ENCODE assay signal across 20 cellular contexts in genomic region chr12:52444647-52445595, GRCh38. TPM values are rescaled to one million over a fixed set of nuclear protein-coding genes. Genes with fewer than 3 reads are reported as not detected.
DNase-seq lines count a peak whose midpoint lies in the region; ATAC-seq and TF ChIP-seq lines count a peak whose summit lies in the region.
"Had no signal": no experiment of that assay in that cellular context is flagged by ENCODE, and none has a peak within 500 bp of the region (broad histone marks: within the 10 kb centered on the region; RNA-seq: fewer than 3 reads in every experiment).

No MANE protein-coding gene starts in this region.

- peaks cover 29% of the 10 kb centered on the region for H3K4me1 Mint-ChIP-seq in MCF 10A (ENCODE audit: insufficient read depth, unreplicated experiment)
- H3K4me1 Mint-ChIP-seq in chondrocyte (ENCODE audit: low read depth) = peaks cover 23% of the 10 kb centered on the region
- H3K4me1 Mint-ChIP-seq: CD8-positive, alpha-beta memory T cell had no signal

- CTCF ChIA-PET in MCF 10A (lab: Yijun Ruan, JAX) (no interaction called here), mammary epithelial cell (lab: Charles Lee; ENCODE audit: low non-redundant PET) (no interaction called here)

- POLR2A ChIA-PET in MCF 10A (lab: Yijun Ruan, JAX) = no interaction called here

- no peak overlapping the region for H3K4me2 ChIP-seq in mammary epithelial cell (ENCODE audit: insufficient read depth, low read depth, low read length)
- H3K4me2 ChIP-seq: BLaER1 had no signal

- no peak overlapping the region for H2AFZ ChIP-seq in mammary epithelial cell (ENCODE audit: low read depth, low read length)

- H3K4me3 Mint-ChIP-seq in MCF 10A (ENCODE audit: unreplicated experiment) (no peak overlapping the region), chondrocyte (ENCODE audit: unreplicated experiment) (no peak overlapping the region)
- H3K4me3 Mint-ChIP-seq: CD8-positive, alpha-beta memory T cell had no signal

- no peaks in the 10 kb centered on the region for H3K9me3 Mint-ChIP-seq in MCF 10A (ENCODE audit: unreplicated experiment)
- H3K9me3 Mint-ChIP-seq in chondrocyte (ENCODE audit: low read depth) = no peaks in the 10 kb centered on the region
- H3K9me3 Mint-ChIP-seq: CD8-positive, alpha-beta memory T cell had no signal

- H3K27ac Mint-ChIP-seq in MCF 10A (ENCODE audit: low read depth, unreplicated experiment) (no peak overlapping the region), chondrocyte (ENCODE audit: unreplicated experiment) (no peak overlapping the region)
- H3K27ac Mint-ChIP-seq: CD8-positive, alpha-beta memory T cell had no signal

- no peaks in the 10 kb centered on the region for H4K20me1 ChIP-seq in mammary epithelial cell (ENCODE audit: insufficient read depth, low read length)
- H4K20me1 ChIP-seq: BLaER1 had no signal

- dilution Hi-C loops in mammary epithelial cell (cut with HindIII; ENCODE audit: low sequenced_read_pairs) = loop anchor here (5.0 kb wide), 3 partner anchors 48 to 82 kb away; no protein-coding TSS in a partner anchor

- no peak for TF ChIP-seq POLR2A in breast epithelium (IDR thresholded peaks at IDR 0.05)

- H3K36me3 ChIP-seq in breast epithelium = no peaks in the 10 kb centered on the region
- peaks cover 17% of the 10 kb centered on the region for H3K36me3 ChIP-seq in mammary epithelial cell (ENCODE audit: insufficient read depth, low read length)
- no peaks in the 10 kb centered on the region for H3K36me3 ChIP-seq in mucosa of descending colon (ENCODE audit: low read depth)
- H3K36me3 ChIP-seq in colonic mucosa = no peaks in the 10 kb centered on the region
- H3K36me3 ChIP-seq: BLaER1, HAP-1, Peyer's patch had no signal

- H3K4me3 ChIP-seq in breast epithelium (no peak overlapping the region), mammary epithelial cell (replicated peaks in 1 of 3; ENCODE audit: insufficient read depth in 1 of 3, low read depth in 2 of 3, low read length in 3 of 3) (no peak overlapping the region), mucosa of descending colon (no peak overlapping the region), colonic mucosa (no peak overlapping the region)
- H3K4me3 ChIP-seq: BLaER1, HAP-1, Peyer's patch had no signal

- H3K27ac ChIP-seq in breast epithelium (peak overlapping the region; percentile 58 to 71), mammary epithelial cell (ENCODE audit: insufficient read depth, low read depth, low read length) (peak overlapping the region; percentile 1), colonic mucosa (no peak overlapping the region)
- H3K27ac ChIP-seq: BLaER1, HL-60, Peyer's patch had no signal

- intact Hi-C loops in breast epithelium (cut with DNase I; ENCODE audit: low total_unique reads) (no loop called here), MCF 10A (cut with micrococcal nuclease) (loop anchor here (5.0 to 10.0 kb wide), 3 partner anchors 50 to 77 kb away; partner anchors contain the start of gene KRT5), mammary epithelial cell (cut with micrococcal nuclease) (loop anchor here (5.0 kb wide), 1 partner anchor 137 kb away; no protein-coding TSS in a partner anchor), mucosa of descending colon (cut with DNase I, micrococcal nuclease) (no loop called here), colonic mucosa (cut with DNase I) (no loop called here)

- H3K79me2 ChIP-seq in mammary epithelial cell (ENCODE audit: insufficient read depth, low read length) = peaks cover 17% of the 10 kb centered on the region

- no peaks in the 10 kb centered on the region for H3K9me3 ChIP-seq in breast epithelium
- H3K9me3 ChIP-seq in mammary epithelial cell (replicated peaks; ENCODE audit: insufficient read depth, low read length) = no peaks in the 10 kb centered on the region
- no peaks in the 10 kb centered on the region for H3K9me3 ChIP-seq in mucosa of descending colon
- H3K9me3 ChIP-seq in colonic mucosa = no peaks in the 10 kb centered on the region
- H3K9me3 ChIP-seq: BLaER1, HAP-1, Peyer's patch had no signal

- no peak for DNase-seq in breast epithelium (ENCODE audit: low spot score in 2 of 2)
- DNase-seq in MCF 10A (ENCODE audit: unreplicated experiment) = no peak
- DNase-seq in mammary epithelial cell = peak; percentile 77
- no peak for DNase-seq in mucosa of descending colon
- DNase-seq in chondrocyte (ENCODE audit: low spot score) = no peak
- no peak for DNase-seq in colonic mucosa
- DNase-seq in SK-N-DZ (ENCODE audit: low spot score) = no peak
- DNase-seq: 8988T; CD8-positive, alpha-beta memory T cell; DMS79 treated with DMSO at 0.1 percent for 48 hours; MV-4-11; NCI-H146; NCI-H524 treated with DMSO at 0.1 percent for 48 hours; Peyer's patch; SHP77 treated with DMSO at 0.1 percent for 48 hours had no signal

- in situ Hi-C loops in mammary epithelial cell (cut with MboI; ENCODE audit: low sequenced_read_pairs in 2 of 2) = loop anchor here (5.0 to 10.0 kb wide), 4 partner anchors 50 to 432 kb away; no protein-coding TSS in a partner anchor

- no peaks in the 10 kb centered on the region for H3K27me3 Mint-ChIP-seq in MCF 10A (ENCODE audit: insufficient read depth, unreplicated experiment)
- H3K27me3 Mint-ChIP-seq in chondrocyte (ENCODE audit: low read depth) = peaks cover 54% of the 10 kb centered on the region

- H3K9ac ChIP-seq in mammary epithelial cell (ENCODE audit: insufficient read depth, low read length) (no peak overlapping the region), colonic mucosa (ENCODE audit: low read depth in 2 of 2, low read length in 2 of 2) (no peak overlapping the region)
- H3K9ac ChIP-seq: BLaER1 had no signal

- peak; percentile 31 for ATAC-seq in mucosa of descending colon
- ATAC-seq in HG03196 (IDR thresholded peaks at IDR 0.05; ENCODE audit: unreplicated experiment) = no peak

- H3K36me3 Mint-ChIP-seq in MCF 10A (ENCODE audit: insufficient read depth, unreplicated experiment) = no peaks in the 10 kb centered on the region
- no peaks in the 10 kb centered on the region for H3K36me3 Mint-ChIP-seq in chondrocyte (ENCODE audit: low read depth)
- H3K36me3 Mint-ChIP-seq: CD8-positive, alpha-beta memory T cell had no signal

- no peaks in the 10 kb centered on the region for H3K4me1 ChIP-seq in breast epithelium
- peaks cover 46% of the 10 kb centered on the region for H3K4me1 ChIP-seq in mammary epithelial cell (ENCODE audit: insufficient read depth, low read length)
- H3K4me1 ChIP-seq in mucosa of descending colon (ENCODE audit: low read depth) = no peaks in the 10 kb centered on the region
- no peaks in the 10 kb centered on the region for H3K4me1 ChIP-seq in colonic mucosa
- H3K4me1 ChIP-seq: BLaER1, HAP-1 had no signal

- BruUV-seq in MCF 10A (replicated peaks; lab: Mats Ljungman, UMichigan) (no TSS peak), mammary epithelial cell (replicated peaks; lab: Mats Ljungman, UMichigan) (no TSS peak)

- 65% methylated on average over 9 of the region's 10 CpGs for WGBS in mammary epithelial cell (ENCODE audit: low coverage, missing lambda C conversion rate)

- no peak for TF ChIP-seq CTCF in breast epithelium (IDR thresholded peaks at IDR 0.05)
- TF ChIP-seq CTCF in MCF 10A (IDR thresholded peaks at IDR 0.05; ENCODE audit: unreplicated experiment) = no peak
- TF ChIP-seq CTCF in mammary epithelial cell (conservative IDR thresholded peaks at IDR 0.05 in 1 of 2, IDR thresholded peaks at IDR 0.05 in 1 of 2; ENCODE audit: extremely low read depth in 1 of 2, insufficient read depth in 1 of 2, low read depth in 1 of 2, low read length in 2 of 2) = no peak
- no peak for TF ChIP-seq CTCF in mucosa of descending colon (IDR thresholded peaks at IDR 0.05)
- no peak for TF ChIP-seq CTCF in chondrocyte (IDR thresholded peaks at IDR 0.05)
- TF ChIP-seq CTCF in colonic mucosa (IDR thresholded peaks at IDR 0.05) = no peak

- H3K27me3 ChIP-seq in breast epithelium (no peaks in the 10 kb centered on the region), mammary epithelial cell (ENCODE audit: insufficient read depth, low read length) (no peaks in the 10 kb centered on the region), colonic mucosa (no peaks in the 10 kb centered on the region)
- H3K27me3 ChIP-seq: BLaER1, Peyer's patch had no signal

RNA-seq across cellular contexts. Expression of gene KRT6B, which starts 7.0 kb away (rescaled TPM):
- 10 to 100 TPM in 2 of 3 donors, not detected in 1; 42.0 to 69.2 TPM for total RNA-seq in breast epithelium
- total RNA-seq in MCF 10A (2022) = 2.3 and 3.3 TPM in 2 replicates
- total RNA-seq in mammary epithelial cell = 1,000 to 10,000 TPM; 1,675 to 3,751 TPM
- polyA plus RNA-seq in mammary epithelial cell = 2,534 TPM
- 2,595 TPM for polyA minus RNA-seq in mammary epithelial cell
- not detected for total RNA-seq in mucosa of descending colon
- not detected in 3 replicates for total RNA-seq in chondrocyte
- 1 to 10 TPM in 1 of 2 donors, under 1 TPM in 1; 0.13 to 1.4 TPM for total RNA-seq in colonic mucosa
- polyA plus RNA-seq in SK-N-DZ (2014; cell fraction: cytosol; rRNA removed) = not detected in 2 replicates
- not detected in 2 replicates for polyA plus RNA-seq in SK-N-DZ (2014; cell fraction: nucleus; rRNA removed)
- total RNA-seq: CD8-positive, alpha-beta memory T cell; G401; Peyer's patch had no signal
- polyA plus RNA-seq: CD8-positive, alpha-beta memory T cell had no signal

RNA-seq across cellular contexts. Expression of gene KRT75, which starts 10.8 kb away (rescaled TPM):
- not detected for total RNA-seq in breast epithelium
- not detected in 2 replicates for total RNA-seq in MCF 10A (2022)
- total RNA-seq in mammary epithelial cell = 10 to 100 TPM in 1 of 2 donors, 1 to 10 TPM in 1; 3.2 to 26.5 TPM
- 3.1 TPM for polyA plus RNA-seq in mammary epithelial cell
- 0.62 TPM for polyA minus RNA-seq in mammary epithelial cell
- not detected for total RNA-seq in mucosa of descending colon
- total RNA-seq in chondrocyte = not detected in 3 replicates
- under 1 TPM in 1 of 2 donors, not detected in 1; 0.10 TPM for total RNA-seq in colonic mucosa
- not detected in 2 replicates for polyA plus RNA-seq in SK-N-DZ (2014; cell fraction: cytosol; rRNA removed)
- not detected in 2 replicates for polyA plus RNA-seq in SK-N-DZ (2014; cell fraction: nucleus; rRNA removed)
- total RNA-seq: CD8-positive, alpha-beta memory T cell; Peyer's patch had no signal
- polyA plus RNA-seq: CD8-positive, alpha-beta memory T cell had no signal

RNA-seq across cellular contexts. Expression of gene KRT6C, which starts 28.7 kb away (rescaled TPM):
- total RNA-seq in breast epithelium (not detected), MCF 10A (2022) (0.19 and 0.44 TPM in 2 replicates), mammary epithelial cell (10 to 100 TPM; 16.6 to 29.5 TPM), mucosa of descending colon (under 1 TPM in 1 of 3 donors, not detected in 2; 0.20 TPM), chondrocyte (not detected in 3 replicates), colonic mucosa (not detected)
- 23.6 TPM for polyA plus RNA-seq in mammary epithelial cell
- 1.8 TPM for polyA minus RNA-seq in mammary epithelial cell
- polyA plus RNA-seq in SK-N-DZ (2014; cell fraction: cytosol; rRNA removed) = not detected in 2 replicates
- not detected in 2 replicates for polyA plus RNA-seq in SK-N-DZ (2014; cell fraction: nucleus; rRNA removed)
- total RNA-seq: CD8-positive, alpha-beta memory T cell; G401 had no signal
- polyA plus RNA-seq: CD8-positive, alpha-beta memory T cell had no signal

RNA-seq across cellular contexts. Expression of gene KRT82, which starts 38.8 kb away (rescaled TPM):
- not detected for total RNA-seq in breast epithelium
- total RNA-seq in MCF 10A (2022) = not detected in 2 replicates
- total RNA-seq in mammary epithelial cell = not detected
- 0.01 TPM for polyA plus RNA-seq in mammary epithelial cell
- not detected for polyA minus RNA-seq in mammary epithelial cell
- total RNA-seq in mucosa of descending colon = not detected
- not detected in 3 replicates for total RNA-seq in chondrocyte
- not detected for total RNA-seq in colonic mucosa
- not detected in 2 replicates for polyA plus RNA-seq in SK-N-DZ (2014; cell fraction: cytosol; rRNA removed)
- polyA plus RNA-seq in SK-N-DZ (2014; cell fraction: nucleus; rRNA removed) = not detected in 2 replicates
- total RNA-seq: CD8-positive, alpha-beta memory T cell; G401; Peyer's patch had no signal
- polyA plus RNA-seq: CD8-positive, alpha-beta memory T cell had no signal

RNA-seq across cellular contexts. Expression of gene KRT6A, which starts 48.1 kb away (rescaled TPM):
- total RNA-seq in breast epithelium (1 to 10 TPM in 1 of 3 donors, under 1 TPM in 1, not detected in 1; 0.33 to 3.1 TPM), MCF 10A (2022) (1,403 and 1,688 TPM in 2 replicates), mammary epithelial cell (1,000 to 10,000 TPM; 5,785 to 6,260 TPM), mucosa of descending colon (1 to 10 TPM in 1 of 3 donors, not detected in 2; 1.4 TPM), chondrocyte (not detected in 3 replicates), colonic mucosa (not detected)
- polyA plus RNA-seq in mammary epithelial cell = 8,475 TPM
- 6,728 TPM for polyA minus RNA-seq in mammary epithelial cell
- not detected in 2 replicates for polyA plus RNA-seq in SK-N-DZ (2014; cell fraction: cytosol; rRNA removed)
- polyA plus RNA-seq in SK-N-DZ (2014; cell fraction: nucleus; rRNA removed) = not detected in 2 replicates
- total RNA-seq: CD8-positive, alpha-beta memory T cell; G401 had no signal
- polyA plus RNA-seq: CD8-positive, alpha-beta memory T cell had no signal

Comparison
In these comparisons a context has a peak if more than half of its experiments do, and no peak if none do; other contexts are left out.
1. RNA of gene KRT6B, which starts 7.0 kb away (total RNA-seq): 1,675 to 3,751 TPM in mammary epithelial cell; 42.0 to 69.2 TPM in breast epithelium, 2.3 to 3.3 TPM in MCF 10A, 0.13 to 1.4 TPM in colonic mucosa, not detected in mucosa of descending colon and not detected in chondrocyte; every median in the first group is over 10 times any median in the second.
2. RNA of gene KRT6C, which starts 28.7 kb away (total RNA-seq): 16.6 to 29.5 TPM in mammary epithelial cell; 0.19 to 0.44 TPM in MCF 10A, not detected in breast epithelium, 0.20 TPM in mucosa of descending colon, not detected in chondrocyte and not detected in colonic mucosa; every median in the first group is over 10 times any median in the second.
3. intact Hi-C loops: an anchor here in MCF 10A (5.0 to 10.0 kb wide) and mammary epithelial cell (5.0 kb wide); none called in breast epithelium, mucosa of descending colon and colonic mucosa.